In genomic region chr1:245933431-245934042, GRCh38 we compare ENCODE assay signal across 34 cellular contexts.
"Had no signal": no experiment of that assay in that cellular context is flagged by ENCODE, and none has a peak within 500 bp of the region (broad histone marks: within the 10 kb centered on the region; RNA-seq: fewer than 3 reads in every experiment).

No MANE protein-coding gene starts in this region.

- H3K4me3 ChIP-seq: ascending aorta, gastroesophageal sphincter, left ventricle myocardium inferior, ovary, prostate gland, sigmoid colon, stomach, thyroid gland, upper lobe of left lung, vagina had no signal

- DNase-seq: activated CD4-positive, alpha-beta memory T cell treated with anti-CD3 and anti-CD28 coated beads for 36 hours; activated CD4-positive, alpha-beta T cell treated with anti-CD3 and anti-CD28 coated beads for 48 hours; activated CD8-positive, alpha-beta memory T cell treated with anti-CD3 and anti-CD28 coated beads, Interleukin-2, amount 50 U/mL, for 4 hours; activated effector memory CD4-positive, alpha-beta T cell treated with anti-CD3 and anti-CD28 coated beads, Interleukin-2, amount 50 U/mL, for 16 hours; activated naive CD4-positive, alpha-beta T cell treated with anti-CD3 and anti-CD28 coated beads for 36 hours; activated naive CD8-positive, alpha-beta T cell treated with anti-CD3 and anti-CD28 coated beads for 36 hours; activated T-cell treated with anti-CD3 and anti-CD28 coated beads, Interleukin-2, amount 50 U/mL, for 1 hour; caudate nucleus; cortex of kidney; effector memory CD8-positive, alpha-beta T cell; erythroblast; hippocampal formation; kidney glomerular epithelial cell; left ventricle myocardium inferior; nephron progenitor cell; ovary; retina; sigmoid colon; stimulated activated CD4-positive, alpha-beta T cell treated with anti-CD3 and anti-CD28 coated beads, Interleukin-15, amount 100 ng/mL, for 24 hours; stimulated activated CD4-positive, alpha-beta T cell treated with anti-CD3 and anti-CD28 coated beads, Interleukin-2, amount 100 ng/mL, for 24 hours; stimulated activated naive B cell treated with anti-CD40 and anti-IgM and Interleukin-4, amounts not matched to agents 10 μg/mL and 1 μg/mL and 100 μg/mL, for 72 hours; stomach; T-helper 9 cell; thyroid gland; upper lobe of left lung had no signal

- H3K4me3 Mint-ChIP-seq: activated CD4-positive, alpha-beta memory T cell treated with anti-CD3 and anti-CD28 coated beads for 36 hours; activated naive CD4-positive, alpha-beta T cell treated with anti-CD3 and anti-CD28 coated beads for 36 hours; activated naive CD8-positive, alpha-beta T cell treated with anti-CD3 and anti-CD28 coated beads for 36 hours; activated T-helper 1 cell treated with anti-CD3 and anti-CD28 coated beads, Interleukin-12 subunit alpha, Interleukin-12 subunit beta, Interleukin-2, Interleukin-4 antibody, amounts not matched to agents 30 ng/mL and 10 ng/mL and 1 ng/mL, durations not matched to agents 14 hours and 24 hours and 36 hours; brain; effector memory CD8-positive, alpha-beta T cell; nephron progenitor cell; stimulated activated naive B cell treated with anti-CD40 and anti-IgM and Interleukin-4, amounts not matched to agents 10 μg/mL and 1 μg/mL and 100 μg/mL, for 72 hours had no signal

- H3K27ac Mint-ChIP-seq: activated CD4-positive, alpha-beta memory T cell treated with anti-CD3 and anti-CD28 coated beads for 36 hours; activated naive CD4-positive, alpha-beta T cell treated with anti-CD3 and anti-CD28 coated beads for 36 hours; activated naive CD8-positive, alpha-beta T cell treated with anti-CD3 and anti-CD28 coated beads for 36 hours; activated T-helper 1 cell treated with anti-CD3 and anti-CD28 coated beads, Interleukin-12 subunit alpha, Interleukin-12 subunit beta, Interleukin-2, Interleukin-4 antibody, amounts not matched to agents 30 ng/mL and 10 ng/mL and 1 ng/mL, durations not matched to agents 14 hours and 24 hours and 36 hours; brain; effector memory CD8-positive, alpha-beta T cell; nephron progenitor cell; stimulated activated naive B cell treated with anti-CD40 and anti-IgM and Interleukin-4, amounts not matched to agents 10 μg/mL and 1 μg/mL and 100 μg/mL, for 72 hours had no signal

- H3K36me3 ChIP-seq: ascending aorta, gastroesophageal sphincter, left ventricle myocardium inferior, neutrophil, ovary, prostate gland, sigmoid colon, thyroid gland, upper lobe of left lung, vagina had no signal

- H3K9me3 ChIP-seq: ascending aorta, gastroesophageal sphincter, left ventricle myocardium inferior, neutrophil, ovary, prostate gland, sigmoid colon, stomach, thyroid gland, upper lobe of left lung, vagina had no signal

- H3K9me3 Mint-ChIP-seq: activated CD4-positive, alpha-beta memory T cell treated with anti-CD3 and anti-CD28 coated beads for 36 hours; activated naive CD4-positive, alpha-beta T cell treated with anti-CD3 and anti-CD28 coated beads for 36 hours; activated naive CD8-positive, alpha-beta T cell treated with anti-CD3 and anti-CD28 coated beads for 36 hours; activated T-helper 1 cell treated with anti-CD3 and anti-CD28 coated beads, Interleukin-12 subunit alpha, Interleukin-12 subunit beta, Interleukin-2, Interleukin-4 antibody, amounts not matched to agents 30 ng/mL and 10 ng/mL and 1 ng/mL, durations not matched to agents 14 hours and 24 hours and 36 hours; brain; effector memory CD8-positive, alpha-beta T cell; nephron progenitor cell; stimulated activated naive B cell treated with anti-CD40 and anti-IgM and Interleukin-4, amounts not matched to agents 10 μg/mL and 1 μg/mL and 100 μg/mL, for 72 hours had no signal

- H3K36me3 Mint-ChIP-seq: activated CD4-positive, alpha-beta memory T cell treated with anti-CD3 and anti-CD28 coated beads for 36 hours had no signal

- H3K27me3 ChIP-seq: ascending aorta, gastroesophageal sphincter, neutrophil, ovary, sigmoid colon, stomach, thyroid gland, upper lobe of left lung, vagina had no signal

- ATAC-seq: activated CD4-positive, CD25-positive, alpha-beta regulatory T cell treated with anti-CD3 and anti-CD28 coated beads, Interleukin-2, amount 50 U/mL, for 24 hours; effector memory CD8-positive, alpha-beta T cell; gastroesophageal sphincter; stimulated activated naive B cell treated with anti-CD40 and anti-IgM and Interleukin-4, amounts not matched to agents 10 μg/mL and 1 μg/mL and 100 μg/mL, for 72 hours had no signal

- H3K4me1 ChIP-seq: ascending aorta, gastroesophageal sphincter, left ventricle myocardium inferior, prostate gland, stomach, thyroid gland, upper lobe of left lung, vagina had no signal

- H3K27ac ChIP-seq: ascending aorta, gastroesophageal sphincter, left ventricle myocardium inferior, neutrophil, ovary, prostate gland, sigmoid colon, stomach, thyroid gland, upper lobe of left lung, vagina, VCaP had no signal

- H3K27me3 Mint-ChIP-seq: activated CD4-positive, alpha-beta memory T cell treated with anti-CD3 and anti-CD28 coated beads for 36 hours; activated naive CD8-positive, alpha-beta T cell treated with anti-CD3 and anti-CD28 coated beads for 36 hours; effector memory CD8-positive, alpha-beta T cell; stimulated activated naive B cell treated with anti-CD40 and anti-IgM and Interleukin-4, amounts not matched to agents 10 μg/mL and 1 μg/mL and 100 μg/mL, for 72 hours had no signal

- H3K4me1 Mint-ChIP-seq: activated naive CD8-positive, alpha-beta T cell treated with anti-CD3 and anti-CD28 coated beads for 36 hours; stimulated activated naive B cell treated with anti-CD40 and anti-IgM and Interleukin-4, amounts not matched to agents 10 μg/mL and 1 μg/mL and 100 μg/mL, for 72 hours had no signal
